22 cellular contexts compared by ENCODE assay signal in genomic region chr5:113381791-113382190, GRCh38. TPM values are rescaled to one million over a fixed set of nuclear protein-coding genes. Genes with fewer than 3 reads are reported as not detected.
"Had no signal": no experiment of that assay in that cellular context is flagged by ENCODE, and none has a peak within 500 bp of the region (broad histone marks: within the 10 kb centered on the region; RNA-seq: fewer than 3 reads in every experiment).

No MANE protein-coding gene starts in this region.

- H2AFZ ChIP-seq: neural progenitor cell had no signal

- DNase-seq: cerebellar nuclear complex; erythroblast; foreskin melanocyte; heart left ventricle; hippocampal formation; kidney glomerular epithelial cell; mammary epithelial cell; nucleus accumbens; pancreas; right cardiac atrium; stimulated activated CD4-positive, alpha-beta T cell treated with anti-CD3 and anti-CD28 coated beads, Interleukin-2, amount 100 ng/mL, for 48 hours; stimulated activated CD8-positive, alpha-beta memory T cell treated with anti-CD3 and anti-CD28 coated beads, Interleukin-4, amount 100 ng/mL, for 48 hours; stimulated activated naive CD8-positive, alpha-beta T cell treated with anti-CD3 and anti-CD28 coated beads, Interleukin-15, Interleukin-2, amounts not matched to agents 100 U/mL and 50 U/mL, for 24 hours; testis had no signal

- H3K4me3 ChIP-seq: heart left ventricle, neural progenitor cell, pancreas, smooth muscle cell, testis, tibial nerve had no signal

- H3K9ac ChIP-seq: neural progenitor cell had no signal

- H3K27me3 ChIP-seq: heart left ventricle, neural progenitor cell, pancreas, testis, tibial nerve had no signal

- H3K4me2 ChIP-seq: neural progenitor cell had no signal

- H3K9me3 ChIP-seq: heart left ventricle, pancreas, testis, tibial nerve had no signal

- ATAC-seq: heart left ventricle; natural killer cell treated with Interleukin-12 subunit alpha and Interleukin-12 subunit beta and Interleukin-15 and Interleukin-18, amount 100 ng/mL, for 72 hours; pancreas; right cardiac atrium; stimulated activated effector memory CD8-positive, alpha-beta T cell treated with anti-CD3 and anti-CD28 coated beads, Interleukin-12 subunit alpha, Interleukin-12 subunit beta, amount 100 ng/mL, for 72 hours; stimulated activated naive CD8-positive, alpha-beta T cell treated with anti-CD3 and anti-CD28 coated beads, Interleukin-15, Interleukin-2, amounts not matched to agents 100 U/mL and 50 U/mL, for 24 hours had no signal

- H3K36me3 ChIP-seq: heart left ventricle, neural progenitor cell, pancreas, tibial nerve had no signal

- H3K27ac ChIP-seq: heart left ventricle, neural progenitor cell, pancreas, testis, tibial nerve had no signal

- H3K4me1 ChIP-seq: testis had no signal

RNA-seq across cellular contexts. Expression of gene TSSK1B, which starts 53.0 kb away (rescaled TPM):
- total RNA-seq: heart left ventricle; liver; myocyte; natural killer cell treated with Interleukin-12 subunit alpha and Interleukin-12 subunit beta and Interleukin-15 and Interleukin-18, amount 100 ng/mL, for 72 hours; subcutaneous adipose tissue had no signal
- polyA plus RNA-seq: heart left ventricle, liver, smooth muscle cell had no signal
